Comparison of ENCODE assay signal across 24 cellular contexts in genomic region chrX:151996329-151996728, GRCh38. TPM values are rescaled to one million over a fixed set of nuclear protein-coding genes. Genes with fewer than 3 reads are reported as not detected.
DNase-seq lines count a peak whose midpoint lies in the region; ATAC-seq, FAIRE-seq and TF ChIP-seq lines count a peak whose summit lies in the region.
"Had no signal": no experiment of that assay in that cellular context is flagged by ENCODE, and none has a peak within 500 bp of the region (broad histone marks: within the 10 kb centered on the region; RNA-seq: fewer than 3 reads in every experiment).

No MANE protein-coding gene starts in this region.

- DNase-seq in Calu3 (peak; percentile 12), left colon (no peak), pancreas (no peak), HK-2 (ENCODE audit: unreplicated experiment) (no peak), NCI-H128 (lab: John Stamatoyannopoulos, UW; ENCODE audit: unreplicated experiment) (no peak), omental fat pad (ENCODE audit: low spot score) (no peak), GM23248 (no peak)
- DNase-seq: 8988T; CD4-positive, alpha-beta memory T cell; DMS 273 treated with DMSO at 0.1 percent for 48 hours; DMS53; DND-41; EL; GOT3; H7; HFFc6 had no signal

- no peak overlapping the region for H2AFZ ChIP-seq in GM23248

- H3K4me1 ChIP-seq in pancreas: no peaks in the 10 kb centered on the region
- no peaks in the 10 kb centered on the region for H3K4me1 ChIP-seq in GM23248 (ENCODE audit: insufficient read depth)
- H3K4me1 ChIP-seq: BLaER1 had no signal

- H4K20me1 ChIP-seq in GM23248 (ENCODE audit: insufficient read depth): no peaks in the 10 kb centered on the region
- H4K20me1 ChIP-seq: BLaER1 had no signal

- no peaks in the 10 kb centered on the region for H3F3A ChIP-seq in GM23248 (ENCODE audit: insufficient read depth)

- CTCF ChIA-PET in Calu3 (lab: Charles Lee): interaction anchor here (0.6 kb wide), 1 partner anchor 43 kb away, joined by 3 read pairs; no protein-coding TSS in a partner anchor

- no peaks in the 10 kb centered on the region for H3K9me3 ChIP-seq in pancreas
- no peaks in the 10 kb centered on the region for H3K9me3 ChIP-seq in GM23248 (ENCODE audit: low read depth)
- H3K9me3 ChIP-seq: BLaER1 had no signal

- no peaks in the 10 kb centered on the region for H3K9me3 Mint-ChIP-seq in Calu3 (ENCODE audit: low read depth, unreplicated experiment)
- H3K9me3 Mint-ChIP-seq: HFFc6 had no signal

- no peak overlapping the region for H3K4me3 ChIP-seq in pancreas
- H3K4me3 ChIP-seq in GM23248: no peak overlapping the region
- H3K4me3 ChIP-seq: BLaER1, GM12878 had no signal

- intact Hi-C loops in Calu3 (cut with micrococcal nuclease; ENCODE audit: unreplicated experiment): no loop called here
- intact Hi-C loops in left colon (cut with DNase I, micrococcal nuclease): no loop called here
- intact Hi-C loops in pancreas (cut with DNase I): no loop called here

- H3K79me2 ChIP-seq in GM23248 (ENCODE audit: insufficient read depth): no peaks in the 10 kb centered on the region

- no peak for FAIRE-seq in pancreas (lab: Jason Lieb, UNC)
- FAIRE-seq: GM12878, HepG2 had no signal

- no TSS peak for BruUV-seq in Calu3 (replicated peaks; lab: Mats Ljungman, UMichigan)

- ATAC-seq in left colon: peak; percentile 80
- peak in 3 of 4 donors; percentile 43 to 52 (median 47) for ATAC-seq in pancreas
- ATAC-seq in omental fat pad (ENCODE audit: low FRiP score): no peak
- ATAC-seq: GM12878, HCT116, HepG2 had no signal

- H3K27ac ChIP-seq in pancreas (no peak overlapping the region), GM23248 (no peak overlapping the region)
- H3K27ac ChIP-seq: BLaER1 had no signal

- H3K27ac Mint-ChIP-seq in Calu3 (ENCODE audit: unreplicated experiment): peak overlapping the region; percentile 66
- H3K27ac Mint-ChIP-seq: CD14-positive monocyte; CD4-positive, alpha-beta memory T cell; HFFc6; IgD-negative memory B cell had no signal

- no peaks in the 10 kb centered on the region for H3K9me2 ChIP-seq in GM23248 (ENCODE audit: insufficient read depth)

- in situ Hi-C loops in GM23248 (cut with MboI): no loop called here

- H3K27me3 ChIP-seq in pancreas (peaks cover 0 to 14% (median 3%) of the 10 kb centered on the region in 4 donors), GM23248 (replicated peaks; ENCODE audit: insufficient read depth) (no peaks in the 10 kb centered on the region)

- TF ChIP-seq CTCF in Calu3 (IDR thresholded peaks at IDR 0.05; ENCODE audit: unreplicated experiment) (no peak), pancreas (IDR thresholded peaks at IDR 0.05) (no peak), omental fat pad (IDR thresholded peaks at IDR 0.05) (no peak)

- no peak overlapping the region for H3K4me2 ChIP-seq in GM23248 (ENCODE audit: unreplicated experiment)
- H3K4me2 ChIP-seq: BLaER1 had no signal

- H3K4me3 Mint-ChIP-seq in Calu3 (ENCODE audit: low read depth, unreplicated experiment): peak overlapping the region; percentile 45
- H3K4me3 Mint-ChIP-seq: CD14-positive monocyte; CD4-positive, alpha-beta memory T cell; HFFc6; IgD-negative memory B cell had no signal

- no peaks in the 10 kb centered on the region for H3K36me3 ChIP-seq in pancreas
- H3K36me3 ChIP-seq in GM23248 (ENCODE audit: low read depth): no peaks in the 10 kb centered on the region
- H3K36me3 ChIP-seq: BLaER1 had no signal

- WGBS in pancreas, 2 donors: 33 to 39% methylated on average over 6 of the region's 6 CpGs
- 64 to 78% methylated on average over 6 of the region's 6 CpGs for WGBS in GM23248 (ENCODE audit: low coverage in 1 of 2, low lambda C conversion rate in 2 of 2, missing lambda C conversion rate in 2 of 2), 2 experiments

- H3K4me1 Mint-ChIP-seq in Calu3 (ENCODE audit: low read depth, unreplicated experiment): peaks cover 24% of the 10 kb centered on the region
- H3K4me1 Mint-ChIP-seq: CD14-positive monocyte; CD4-positive, alpha-beta memory T cell; IgD-negative memory B cell had no signal

- no peaks in the 10 kb centered on the region for H3K36me3 Mint-ChIP-seq in Calu3 (ENCODE audit: insufficient read depth, unreplicated experiment)
- H3K36me3 Mint-ChIP-seq: CD14-positive monocyte; CD4-positive, alpha-beta memory T cell; IgD-negative memory B cell had no signal

- no peak overlapping the region for H3K9ac ChIP-seq in GM23248
- H3K9ac ChIP-seq: BLaER1 had no signal

- no peaks in the 10 kb centered on the region for H3K27me3 Mint-ChIP-seq in Calu3 (ENCODE audit: unreplicated experiment)
- H3K27me3 Mint-ChIP-seq: CD4-positive, alpha-beta memory T cell; IgD-negative memory B cell had no signal

RNA-seq across cellular contexts. Expression of gene GABRE, which starts 21.9 kb away (rescaled TPM):
- 60.5 and 71.9 TPM in 2 replicates for total RNA-seq in Calu3 (2022)
- total RNA-seq in left colon: 10 to 100 TPM; 17.7 to 19.3 TPM
- 10 to 100 TPM in 3 of 6 donors, 1 to 10 TPM in 3; 4.2 to 15.1 (median 10.8) TPM for total RNA-seq in pancreas
- 10 to 100 TPM; 29.2 to 51.4 TPM for polyA plus RNA-seq in pancreas
- total RNA-seq in omental fat pad: 100 to 1,000 TPM in 3 of 4 donors, 10 to 100 TPM in 1; 93.3 to 306 (median 153) TPM
- 20.8 and 30.4 TPM in 2 replicates for total RNA-seq in GM23248 (2014; rRNA removed; shearing (Covaris generic))
- 13.0 and 19.4 TPM in 2 replicates for polyA plus RNA-seq in GM23248 (2016; fragmentation: Nextera tagmentation; extraction: Ambion mirVana)
- total RNA-seq: A673; CD4-positive, alpha-beta memory T cell; G401 had no signal
- polyA plus RNA-seq: CD14-positive monocyte; CD4-positive, alpha-beta memory T cell; IgD-negative memory B cell had no signal
